ENCODE assay signal across 9 cellular contexts in genomic region chr14:102922490-102923200, GRCh38. TPM values are rescaled to one million over a fixed set of nuclear protein-coding genes. Genes with fewer than 3 reads are reported as not detected.
DNase-seq lines count a peak whose midpoint lies in the region; ATAC-seq lines count a peak whose summit lies in the region.
"Had no signal": no experiment of that assay in that cellular context is flagged by ENCODE, and none has a peak within 500 bp of the region (broad histone marks: within the 10 kb centered on the region; RNA-seq: fewer than 3 reads in every experiment).

Gene AMN, plus strand, starts transcription at chr14:102922663. Its CDS starts 26 bp downstream, at chr14:102922689.

- POLR2A ChIA-PET in activated CD4-positive, alpha-beta T cell treated with anti-CD3 and anti-CD28 coated beads, Interleukin-2, amount 10 ng/mL, durations not matched to agents 7 days and 5 days (lab: Charles Lee), result interaction anchor here (0.6 kb wide), 1 partner anchor 407 kb away, joined by 8 read pairs; no protein-coding TSS in a partner anchor

- no peaks in the 10 kb centered on the region for H3K9me3 Mint-ChIP-seq in activated CD4-positive, alpha-beta T cell treated with anti-CD3 and anti-CD28 coated beads, Interleukin-2, amount 10 ng/mL, durations not matched to agents 7 days and 5 days
- H3K9me3 Mint-ChIP-seq in activated naive CD4-positive, alpha-beta T cell treated with anti-CD3 and anti-CD28 coated beads, Interleukin-2, amount 10 ng/mL, durations not matched to agents 7 days and 5 days, result no peaks in the 10 kb centered on the region
- no peaks in the 10 kb centered on the region for H3K9me3 Mint-ChIP-seq in stimulated activated naive CD8-positive, alpha-beta T cell treated with anti-CD3 and anti-CD28 coated beads, Interleukin-15, Interleukin-2, amounts not matched to agents 100 ng/mL and 50 ng/mL, for 24 hours

- no peak within 1 kb of the TSS for H3K27ac Mint-ChIP-seq in activated CD4-positive, alpha-beta T cell treated with anti-CD3 and anti-CD28 coated beads, Interleukin-2, amount 10 ng/mL, durations not matched to agents 7 days and 5 days
- no peak within 1 kb of the TSS for H3K27ac Mint-ChIP-seq in activated naive CD4-positive, alpha-beta T cell treated with anti-CD3 and anti-CD28 coated beads, Interleukin-2, amount 10 ng/mL, durations not matched to agents 7 days and 5 days
- H3K27ac Mint-ChIP-seq in stimulated activated naive CD8-positive, alpha-beta T cell treated with anti-CD3 and anti-CD28 coated beads, Interleukin-15, Interleukin-2, amounts not matched to agents 100 ng/mL and 50 ng/mL, for 24 hours, result no peak within 1 kb of the TSS

- peak within 1 kb of the TSS; percentile 25 for H3K4me3 Mint-ChIP-seq in activated CD4-positive, alpha-beta T cell treated with anti-CD3 and anti-CD28 coated beads, Interleukin-2, amount 10 ng/mL, durations not matched to agents 7 days and 5 days
- H3K4me3 Mint-ChIP-seq in activated naive CD4-positive, alpha-beta T cell treated with anti-CD3 and anti-CD28 coated beads, Interleukin-2, amount 10 ng/mL, durations not matched to agents 7 days and 5 days, result no peak within 1 kb of the TSS
- H3K4me3 Mint-ChIP-seq in stimulated activated naive CD8-positive, alpha-beta T cell treated with anti-CD3 and anti-CD28 coated beads, Interleukin-15, Interleukin-2, amounts not matched to agents 100 ng/mL and 50 ng/mL, for 24 hours, result peak within 1 kb of the TSS; percentile 34

- ATAC-seq in GM18858 (IDR thresholded peaks at IDR 0.05; ENCODE audit: unreplicated experiment) (no peak), HG02852 (IDR thresholded peaks at IDR 0.05; ENCODE audit: unreplicated experiment) (no peak)

- H3K36me3 Mint-ChIP-seq in activated CD4-positive, alpha-beta T cell treated with anti-CD3 and anti-CD28 coated beads, Interleukin-2, amount 10 ng/mL, durations not matched to agents 7 days and 5 days (ENCODE audit: low read depth), result no peaks in the 10 kb centered on the region
- H3K36me3 Mint-ChIP-seq in activated naive CD4-positive, alpha-beta T cell treated with anti-CD3 and anti-CD28 coated beads, Interleukin-2, amount 10 ng/mL, durations not matched to agents 7 days and 5 days, result no peaks in the 10 kb centered on the region
- no peaks in the 10 kb centered on the region for H3K36me3 Mint-ChIP-seq in stimulated activated naive CD8-positive, alpha-beta T cell treated with anti-CD3 and anti-CD28 coated beads, Interleukin-15, Interleukin-2, amounts not matched to agents 100 ng/mL and 50 ng/mL, for 24 hours (ENCODE audit: low read depth)

- peaks cover 2% of the 10 kb centered on the region for H3K4me1 Mint-ChIP-seq in activated CD4-positive, alpha-beta T cell treated with anti-CD3 and anti-CD28 coated beads, Interleukin-2, amount 10 ng/mL, durations not matched to agents 7 days and 5 days
- H3K4me1 Mint-ChIP-seq in activated naive CD4-positive, alpha-beta T cell treated with anti-CD3 and anti-CD28 coated beads, Interleukin-2, amount 10 ng/mL, durations not matched to agents 7 days and 5 days, result peaks cover 3% of the 10 kb centered on the region
- peaks cover 4% of the 10 kb centered on the region for H3K4me1 Mint-ChIP-seq in stimulated activated naive CD8-positive, alpha-beta T cell treated with anti-CD3 and anti-CD28 coated beads, Interleukin-15, Interleukin-2, amounts not matched to agents 100 ng/mL and 50 ng/mL, for 24 hours (ENCODE audit: low read depth)

- CTCF ChIA-PET in activated CD4-positive, alpha-beta T cell treated with anti-CD3 and anti-CD28 coated beads, Interleukin-2, amount 10 ng/mL, durations not matched to agents 7 days and 5 days (lab: Charles Lee), result no interaction called here
- CTCF ChIA-PET in activated naive CD4-positive, alpha-beta T cell treated with anti-CD3 and anti-CD28 coated beads, Interleukin-2, amount 10 ng/mL, durations not matched to agents 7 days and 5 days (lab: Charles Lee), result no interaction called here

- H3K27me3 Mint-ChIP-seq in activated CD4-positive, alpha-beta T cell treated with anti-CD3 and anti-CD28 coated beads, Interleukin-2, amount 10 ng/mL, durations not matched to agents 7 days and 5 days, result peaks cover 35% of the 10 kb centered on the region
- H3K27me3 Mint-ChIP-seq in activated naive CD4-positive, alpha-beta T cell treated with anti-CD3 and anti-CD28 coated beads, Interleukin-2, amount 10 ng/mL, durations not matched to agents 7 days and 5 days, result no peaks in the 10 kb centered on the region
- H3K27me3 Mint-ChIP-seq in stimulated activated naive CD8-positive, alpha-beta T cell treated with anti-CD3 and anti-CD28 coated beads, Interleukin-15, Interleukin-2, amounts not matched to agents 100 ng/mL and 50 ng/mL, for 24 hours, result peaks cover 16% of the 10 kb centered on the region

- no peak for DNase-seq in activated CD4-positive, alpha-beta T cell treated with anti-CD3 and anti-CD28 coated beads, Interleukin-2, amount 10 ng/mL, durations not matched to agents 7 days and 5 days
- DNase-seq in activated CD4-positive, alpha-beta T cell treated with anti-CD3 and anti-CD28 coated beads for 1 hour, result no peak
- DNase-seq in activated naive CD4-positive, alpha-beta T cell treated with anti-CD3 and anti-CD28 coated beads, Interleukin-2, amount 10 ng/mL, durations not matched to agents 7 days and 5 days, result peak; percentile 54
- DNase-seq in iPS-NIHi11 (ENCODE audit: low spot score) (peak; percentile 76), NCI-H2171 (lab: John Stamatoyannopoulos, UW) (no peak)
- DNase-seq: NCI-H2029 had no signal

RNA-seq across cellular contexts. Expression of gene AMN, which starts in this region (rescaled TPM):
- under 1 TPM; 0.15 to 0.30 TPM for total RNA-seq in activated CD4-positive, alpha-beta T cell treated with anti-CD3 and anti-CD28 coated beads, Interleukin-2, amount 10 ng/mL, durations not matched to agents 7 days and 5 days

Comparison
In these comparisons a context has a peak if more than half of its experiments do, and no peak if none do; other contexts are left out.
1. DNase-seq: peak in activated naive CD4-positive, alpha-beta T cell treated with anti-CD3 and anti-CD28 coated beads, Interleukin-2, amount 10 ng/mL, durations not matched to agents 7 days and 5 days (single experiment) and iPS-NIHi11 (single experiment); none in activated CD4-positive, alpha-beta T cell treated with anti-CD3 and anti-CD28 coated beads, Interleukin-2, amount 10 ng/mL, durations not matched to agents 7 days and 5 days (single experiment), activated CD4-positive, alpha-beta T cell treated with anti-CD3 and anti-CD28 coated beads for 1 hour (single experiment) and NCI-H2171 (single experiment).